Comparison of ENCODE assay signal across 12 cellular contexts in the genomic region with DNA sequence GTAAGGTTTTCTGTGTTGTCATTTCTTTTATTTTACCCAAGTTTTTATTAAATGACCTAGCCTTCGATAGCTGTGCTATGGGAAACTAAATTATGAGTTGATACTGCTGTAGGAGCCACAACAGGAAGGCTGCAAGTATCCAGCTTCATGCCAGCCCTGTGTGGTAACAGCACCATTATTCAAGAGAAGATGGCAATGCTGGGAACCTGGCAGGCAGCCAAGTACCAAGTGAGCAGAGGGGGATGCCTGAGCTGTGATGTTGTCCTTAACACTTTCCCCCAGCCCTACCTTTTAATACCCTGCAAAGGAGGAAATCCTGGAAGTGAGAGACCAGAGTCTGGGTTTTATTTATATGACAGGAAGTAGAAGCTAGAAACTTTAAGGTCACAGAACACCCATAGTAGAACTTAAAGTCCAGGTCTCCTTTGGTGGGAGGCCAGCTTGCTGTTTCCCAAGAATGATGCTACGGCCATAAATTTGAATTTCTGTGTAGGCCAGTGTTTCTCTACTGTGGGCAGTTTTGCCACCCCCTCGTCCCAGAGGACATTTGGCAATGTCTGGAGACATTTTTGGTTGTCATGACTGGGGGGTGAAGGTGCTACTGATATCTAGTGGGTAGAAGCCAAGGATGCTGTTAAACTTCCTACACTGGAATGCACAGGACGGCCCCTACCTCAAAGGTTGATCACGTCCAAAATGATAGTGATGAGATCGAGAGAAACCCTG. TPM values are rescaled to one million over a fixed set of nuclear protein-coding genes. Genes with fewer than 3 reads are reported as not detected.
A peak's percentile ranks its signal among the peaks of the same experiment; 100 is the strongest.
DNase-seq lines count a peak whose midpoint lies in the region; ATAC-seq and TF ChIP-seq lines count a peak whose summit lies in the region.
"Had no signal": no experiment of that assay in that cellular context is flagged by ENCODE, and none has a peak within 500 bp of the region (broad histone marks: within the 10 kb centered on the region; RNA-seq: fewer than 3 reads in every experiment).

No MANE protein-coding gene starts in this region.

- no peak overlapping the region for H3K4me3 ChIP-seq in smooth muscle cell

- DNase-seq in NCI-H2081 (lab: John Stamatoyannopoulos, UW) (peak; percentile 55 to 65), NCI-H2081 treated with DMSO at 0.1 percent for 48 hours (lab: John Stamatoyannopoulos, UW) (no peak), EH (ENCODE audit: low read depth) (peak; percentile 9), SHP77 treated with DMSO at 0.1 percent for 48 hours (lab: John Stamatoyannopoulos, UW) (peak; percentile 0), glomerular visceral epithelial cell (ENCODE audit: extremely low spot score) (peak; percentile 27), smooth muscle cell (lab: John Stamatoyannopoulos, UW; ENCODE audit: unreplicated experiment) (no peak), NCI-H774 (lab: John Stamatoyannopoulos, UW) (no peak)
- DNase-seq: GF-D8; occipital lobe; stimulated activated CD4-positive, alpha-beta T cell treated with anti-CD3 and anti-CD28 coated beads, Interleukin-1b, Interleukin-23, amount 100 ng/mL, for 48 hours had no signal

- ATAC-seq in GM21737 (IDR thresholded peaks at IDR 0.05; ENCODE audit: unreplicated experiment) = no peak
- ATAC-seq: HCT116 had no signal

- no peak overlapping the region for H3K27ac ChIP-seq in smooth muscle cell (ENCODE audit: low read depth)

- no peaks in the 10 kb centered on the region for H3F3A ChIP-seq in smooth muscle cell (ENCODE audit: low read depth)

- H3K9me3 ChIP-seq in smooth muscle cell (replicated peaks; ENCODE audit: low read depth) = no peaks in the 10 kb centered on the region

- peaks cover 4% of the 10 kb centered on the region for H3K4me1 ChIP-seq in smooth muscle cell (ENCODE audit: low read depth)

- H2AFZ ChIP-seq in smooth muscle cell (ENCODE audit: low read depth) = no peak overlapping the region

- no peak overlapping the region for H3K4me2 ChIP-seq in smooth muscle cell

- H3K36me3 ChIP-seq in smooth muscle cell (ENCODE audit: low read depth) = no peaks in the 10 kb centered on the region

- no peaks in the 10 kb centered on the region for H3K27me3 ChIP-seq in smooth muscle cell (ENCODE audit: low read depth)

- H3K9ac ChIP-seq in smooth muscle cell (ENCODE audit: low read depth) = no peak overlapping the region

- WGBS in smooth muscle cell (ENCODE audit: low lambda C conversion rate) = 96% methylated on average over 6 of the region's 6 CpGs

- TF ChIP-seq CTCF in smooth muscle cell (IDR thresholded peaks at IDR 0.05; ENCODE audit: borderline replicate concordance, insufficient read depth, poor library complexity, severe bottlenecking) = no peak

- no peaks in the 10 kb centered on the region for H3K79me2 ChIP-seq in smooth muscle cell (ENCODE audit: low read depth)

- no peaks in the 10 kb centered on the region for H4K20me1 ChIP-seq in smooth muscle cell (ENCODE audit: low read depth)

RNA-seq across cellular contexts. Expression of a gene that starts 9.2 kb away (rescaled TPM):
- total RNA-seq in smooth muscle cell = 3.3 and 16.3 TPM in 2 replicates
- 4.4 and 7.3 TPM in 2 replicates for polyA plus RNA-seq in smooth muscle cell

Comparison
In these comparisons a context has a peak if more than half of its experiments do, and no peak if none do; other contexts are left out.
1. DNase-seq: peak in NCI-H2081 (2 of 2), EH (single experiment), SHP77 treated with DMSO at 0.1 percent for 48 hours (single experiment) and glomerular visceral epithelial cell (single experiment); none in NCI-H2081 treated with DMSO at 0.1 percent for 48 hours (single experiment), smooth muscle cell (single experiment) and NCI-H774 (single experiment).